ENCODE assay signal across 1 cellular context in the genomic region with DNA sequence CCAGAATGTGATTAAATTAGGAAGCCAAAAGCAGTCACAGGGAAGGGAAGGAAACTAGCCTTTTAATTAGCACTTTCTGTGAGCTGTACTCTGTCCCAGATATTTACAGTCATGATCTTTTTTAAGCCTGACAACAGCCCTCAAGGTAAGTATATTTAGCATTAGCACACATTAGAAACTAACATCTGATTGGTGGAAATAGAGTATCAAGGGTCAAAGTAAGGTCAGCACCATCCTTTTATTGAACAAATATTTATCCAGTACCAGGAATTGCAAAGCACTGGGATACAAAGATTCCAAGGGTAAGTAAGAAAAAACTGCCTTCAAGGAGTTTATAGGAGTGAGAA.
TF ChIP-seq lines count a peak whose summit lies in the region.

No MANE protein-coding gene starts in this region.

TF ChIP-seq in HepG2, 621 proteins besides CTCF, POLR2A, EP300 and RAD21 (continued from another document):
- TF ChIP-seq, protein P1, sequence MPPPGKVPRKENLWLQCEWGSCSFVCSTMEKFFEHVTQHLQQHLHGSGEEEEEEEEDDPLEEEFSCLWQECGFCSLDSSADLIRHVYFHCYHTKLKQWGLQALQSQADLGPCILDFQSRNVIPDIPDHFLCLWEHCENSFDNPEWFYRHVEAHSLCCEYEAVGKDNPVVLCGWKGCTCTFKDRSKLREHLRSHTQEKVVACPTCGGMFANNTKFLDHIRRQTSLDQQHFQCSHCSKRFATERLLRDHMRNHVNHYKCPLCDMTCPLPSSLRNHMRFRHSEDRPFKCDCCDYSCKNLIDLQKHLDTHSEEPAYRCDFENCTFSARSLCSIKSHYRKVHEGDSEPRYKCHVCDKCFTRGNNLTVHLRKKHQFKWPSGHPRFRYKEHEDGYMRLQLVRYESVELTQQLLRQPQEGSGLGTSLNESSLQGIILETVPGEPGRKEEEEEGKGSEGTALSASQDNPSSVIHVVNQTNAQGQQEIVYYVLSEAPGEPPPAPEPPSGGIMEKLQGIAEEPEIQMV (CRISPR knock-in tag; IDR thresholded peaks at IDR 0.05; ENCODE audit: low read depth): no peak
- TF ChIP-seq, protein P2, sequence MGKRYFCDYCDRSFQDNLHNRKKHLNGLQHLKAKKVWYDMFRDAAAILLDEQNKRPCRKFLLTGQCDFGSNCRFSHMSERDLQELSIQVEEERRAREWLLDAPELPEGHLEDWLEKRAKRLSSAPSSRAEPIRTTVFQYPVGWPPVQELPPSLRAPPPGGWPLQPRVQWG (CRISPR knock-in tag; IDR thresholded peaks at IDR 0.05; ENCODE audit: borderline replicate concordance, low read depth): no peak
- TF ChIP-seq GTF2F1 (IDR thresholded peaks at IDR 0.05; ENCODE audit: low read length): no peak
- TF ChIP-seq, protein P3, sequence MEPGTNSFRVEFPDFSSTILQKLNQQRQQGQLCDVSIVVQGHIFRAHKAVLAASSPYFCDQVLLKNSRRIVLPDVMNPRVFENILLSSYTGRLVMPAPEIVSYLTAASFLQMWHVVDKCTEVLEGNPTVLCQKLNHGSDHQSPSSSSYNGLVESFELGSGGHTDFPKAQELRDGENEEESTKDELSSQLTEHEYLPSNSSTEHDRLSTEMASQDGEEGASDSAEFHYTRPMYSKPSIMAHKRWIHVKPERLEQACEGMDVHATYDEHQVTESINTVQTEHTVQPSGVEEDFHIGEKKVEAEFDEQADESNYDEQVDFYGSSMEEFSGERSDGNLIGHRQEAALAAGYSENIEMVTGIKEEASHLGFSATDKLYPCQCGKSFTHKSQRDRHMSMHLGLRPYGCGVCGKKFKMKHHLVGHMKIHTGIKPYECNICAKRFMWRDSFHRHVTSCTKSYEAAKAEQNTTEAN (CRISPR knock-in tag; conservative IDR thresholded peaks at IDR 0.05): no peak
- no peak for TF ChIP-seq YEATS2 (CRISPR knock-in tag; IDR thresholded peaks at IDR 0.05; ENCODE audit: borderline replicate concordance)
- TF ChIP-seq ZIK1 (CRISPR knock-in tag; IDR thresholded peaks at IDR 0.05; ENCODE audit: borderline replicate concordance, low read depth): no peak
- TF ChIP-seq TRIM24 (CRISPR knock-in tag; IDR thresholded peaks at IDR 0.05): no peak
- TF ChIP-seq, protein P4, sequence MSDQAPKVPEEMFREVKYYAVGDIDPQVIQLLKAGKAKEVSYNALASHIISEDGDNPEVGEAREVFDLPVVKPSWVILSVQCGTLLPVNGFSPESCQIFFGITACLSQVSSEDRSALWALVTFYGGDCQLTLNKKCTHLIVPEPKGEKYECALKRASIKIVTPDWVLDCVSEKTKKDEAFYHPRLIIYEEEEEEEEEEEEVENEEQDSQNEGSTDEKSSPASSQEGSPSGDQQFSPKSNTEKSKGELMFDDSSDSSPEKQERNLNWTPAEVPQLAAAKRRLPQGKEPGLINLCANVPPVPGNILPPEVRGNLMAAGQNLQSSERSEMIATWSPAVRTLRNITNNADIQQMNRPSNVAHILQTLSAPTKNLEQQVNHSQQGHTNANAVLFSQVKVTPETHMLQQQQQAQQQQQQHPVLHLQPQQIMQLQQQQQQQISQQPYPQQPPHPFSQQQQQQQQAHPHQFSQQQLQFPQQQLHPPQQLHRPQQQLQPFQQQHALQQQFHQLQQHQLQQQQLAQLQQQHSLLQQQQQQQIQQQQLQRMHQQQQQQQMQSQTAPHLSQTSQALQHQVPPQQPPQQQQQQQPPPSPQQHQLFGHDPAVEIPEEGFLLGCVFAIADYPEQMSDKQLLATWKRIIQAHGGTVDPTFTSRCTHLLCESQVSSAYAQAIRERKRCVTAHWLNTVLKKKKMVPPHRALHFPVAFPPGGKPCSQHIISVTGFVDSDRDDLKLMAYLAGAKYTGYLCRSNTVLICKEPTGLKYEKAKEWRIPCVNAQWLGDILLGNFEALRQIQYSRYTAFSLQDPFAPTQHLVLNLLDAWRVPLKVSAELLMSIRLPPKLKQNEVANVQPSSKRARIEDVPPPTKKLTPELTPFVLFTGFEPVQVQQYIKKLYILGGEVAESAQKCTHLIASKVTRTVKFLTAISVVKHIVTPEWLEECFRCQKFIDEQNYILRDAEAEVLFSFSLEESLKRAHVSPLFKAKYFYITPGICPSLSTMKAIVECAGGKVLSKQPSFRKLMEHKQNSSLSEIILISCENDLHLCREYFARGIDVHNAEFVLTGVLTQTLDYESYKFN (CRISPR knock-in tag; conservative IDR thresholded peaks at IDR 0.05): peak; percentile 14; the same call in 1 of the 2 replicates
- no peak for TF ChIP-seq CENPT (CRISPR knock-in tag; IDR thresholded peaks at IDR 0.05; ENCODE audit: low read depth)
- TF ChIP-seq SMYD3 (CRISPR knock-in tag; IDR thresholded peaks at IDR 0.05): peak; percentile 83; the same call in 1 of the 2 replicates
- no peak for TF ChIP-seq DNMT3B (CRISPR knock-in tag; conservative IDR thresholded peaks at IDR 0.05)
- TF ChIP-seq NKX3-1 (CRISPR knock-in tag; IDR thresholded peaks at IDR 0.05): no peak
- TF ChIP-seq RARG (CRISPR knock-in tag; IDR thresholded peaks at IDR 0.05; ENCODE audit: low read depth): no peak
- no peak for TF ChIP-seq SMAD1 (CRISPR knock-in tag; IDR thresholded peaks at IDR 0.05; ENCODE audit: borderline replicate concordance, low read depth)
- no peak for TF ChIP-seq ZNF260 (CRISPR knock-in tag; IDR thresholded peaks at IDR 0.05; ENCODE audit: borderline replicate concordance, low read depth)
- TF ChIP-seq ZNF431 (CRISPR knock-in tag; IDR thresholded peaks at IDR 0.05; ENCODE audit: borderline replicate concordance, low read depth): no peak
- TF ChIP-seq ZNF7 (CRISPR knock-in tag; IDR thresholded peaks at IDR 0.05): no peak
- no peak for TF ChIP-seq SRF (IDR thresholded peaks at IDR 0.05; ENCODE audit: low read depth, low read length)
- no peak for TF ChIP-seq SMC3 (IDR thresholded peaks at IDR 0.05; ENCODE audit: low read length)
- peak; percentile 44; the same call in 1 of the 2 replicates for TF ChIP-seq HNF4A (CRISPR knock-in tag; IDR thresholded peaks at IDR 0.05)
- TF ChIP-seq, protein P5, sequence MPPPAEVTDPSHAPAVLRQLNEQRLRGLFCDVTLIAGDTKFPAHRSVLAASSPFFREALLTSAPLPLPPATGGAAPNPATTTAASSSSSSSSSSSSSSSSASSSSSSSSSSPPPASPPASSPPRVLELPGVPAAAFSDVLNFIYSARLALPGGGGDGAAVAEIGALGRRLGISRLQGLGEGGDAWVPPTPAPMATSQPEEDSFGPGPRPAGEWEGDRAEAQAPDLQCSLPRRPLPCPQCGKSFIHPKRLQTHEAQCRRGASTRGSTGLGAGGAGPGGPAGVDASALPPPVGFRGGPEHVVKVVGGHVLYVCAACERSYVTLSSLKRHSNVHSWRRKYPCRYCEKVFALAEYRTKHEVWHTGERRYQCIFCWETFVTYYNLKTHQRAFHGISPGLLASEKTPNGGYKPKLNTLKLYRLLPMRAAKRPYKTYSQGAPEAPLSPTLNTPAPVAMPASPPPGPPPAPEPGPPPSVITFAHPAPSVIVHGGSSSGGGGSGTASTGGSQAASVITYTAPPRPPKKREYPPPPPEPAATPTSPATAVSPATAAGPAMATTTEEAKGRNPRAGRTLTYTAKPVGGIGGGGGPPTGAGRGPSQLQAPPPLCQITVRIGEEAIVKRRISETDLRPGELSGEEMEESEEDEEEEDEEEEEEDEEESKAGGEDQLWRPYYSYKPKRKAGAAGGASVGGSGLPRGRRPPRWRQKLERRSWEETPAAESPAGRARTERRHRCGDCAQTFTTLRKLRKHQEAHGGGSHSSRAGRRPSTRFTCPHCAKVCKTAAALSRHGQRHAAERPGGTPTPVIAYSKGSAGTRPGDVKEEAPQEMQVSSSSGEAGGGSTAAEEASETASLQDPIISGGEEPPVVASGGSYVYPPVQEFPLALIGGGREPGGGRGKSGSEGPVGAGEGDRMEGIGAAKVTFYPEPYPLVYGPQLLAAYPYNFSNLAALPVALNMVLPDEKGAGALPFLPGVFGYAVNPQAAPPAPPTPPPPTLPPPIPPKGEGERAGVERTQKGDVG (CRISPR knock-in tag; IDR thresholded peaks at IDR 0.05; ENCODE audit: borderline replicate concordance): no peak
- TF ChIP-seq ZNF331 (CRISPR knock-in tag; IDR thresholded peaks at IDR 0.05): no peak
- no peak for TF ChIP-seq MTF1 (CRISPR knock-in tag; IDR thresholded peaks at IDR 0.05)
- no peak for TF ChIP-seq YEATS4 (CRISPR knock-in tag; IDR thresholded peaks at IDR 0.05; ENCODE audit: borderline replicate concordance)
- TF ChIP-seq, protein P6, sequence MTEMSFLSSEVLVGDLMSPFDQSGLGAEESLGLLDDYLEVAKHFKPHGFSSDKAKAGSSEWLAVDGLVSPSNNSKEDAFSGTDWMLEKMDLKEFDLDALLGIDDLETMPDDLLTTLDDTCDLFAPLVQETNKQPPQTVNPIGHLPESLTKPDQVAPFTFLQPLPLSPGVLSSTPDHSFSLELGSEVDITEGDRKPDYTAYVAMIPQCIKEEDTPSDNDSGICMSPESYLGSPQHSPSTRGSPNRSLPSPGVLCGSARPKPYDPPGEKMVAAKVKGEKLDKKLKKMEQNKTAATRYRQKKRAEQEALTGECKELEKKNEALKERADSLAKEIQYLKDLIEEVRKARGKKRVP (CRISPR knock-in tag; IDR thresholded peaks at IDR 0.05): no peak
- TF ChIP-seq NR2F1 (CRISPR knock-in tag; IDR thresholded peaks at IDR 0.05): peak in 1 of 2 experiments; percentile 43; a peak in 2 of 4 replicates
- no peak for TF ChIP-seq PAWR (CRISPR knock-in tag; IDR thresholded peaks at IDR 0.05; ENCODE audit: borderline replicate concordance)
- TF ChIP-seq, protein P7, sequence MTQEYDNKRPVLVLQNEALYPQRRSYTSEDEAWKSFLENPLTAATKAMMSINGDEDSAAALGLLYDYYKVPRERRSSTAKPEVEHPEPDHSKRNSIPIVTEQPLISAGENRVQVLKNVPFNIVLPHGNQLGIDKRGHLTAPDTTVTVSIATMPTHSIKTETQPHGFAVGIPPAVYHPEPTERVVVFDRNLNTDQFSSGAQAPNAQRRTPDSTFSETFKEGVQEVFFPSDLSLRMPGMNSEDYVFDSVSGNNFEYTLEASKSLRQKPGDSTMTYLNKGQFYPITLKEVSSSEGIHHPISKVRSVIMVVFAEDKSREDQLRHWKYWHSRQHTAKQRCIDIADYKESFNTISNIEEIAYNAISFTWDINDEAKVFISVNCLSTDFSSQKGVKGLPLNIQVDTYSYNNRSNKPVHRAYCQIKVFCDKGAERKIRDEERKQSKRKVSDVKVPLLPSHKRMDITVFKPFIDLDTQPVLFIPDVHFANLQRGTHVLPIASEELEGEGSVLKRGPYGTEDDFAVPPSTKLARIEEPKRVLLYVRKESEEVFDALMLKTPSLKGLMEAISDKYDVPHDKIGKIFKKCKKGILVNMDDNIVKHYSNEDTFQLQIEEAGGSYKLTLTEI (CRISPR knock-in tag; conservative IDR thresholded peaks at IDR 0.05): no peak
- TF ChIP-seq PCBP2 (optimal IDR thresholded peaks at IDR 0.05; ENCODE audit: low read depth, low read length, poor library complexity, severe bottlenecking): no peak
- TF ChIP-seq, protein P8, sequence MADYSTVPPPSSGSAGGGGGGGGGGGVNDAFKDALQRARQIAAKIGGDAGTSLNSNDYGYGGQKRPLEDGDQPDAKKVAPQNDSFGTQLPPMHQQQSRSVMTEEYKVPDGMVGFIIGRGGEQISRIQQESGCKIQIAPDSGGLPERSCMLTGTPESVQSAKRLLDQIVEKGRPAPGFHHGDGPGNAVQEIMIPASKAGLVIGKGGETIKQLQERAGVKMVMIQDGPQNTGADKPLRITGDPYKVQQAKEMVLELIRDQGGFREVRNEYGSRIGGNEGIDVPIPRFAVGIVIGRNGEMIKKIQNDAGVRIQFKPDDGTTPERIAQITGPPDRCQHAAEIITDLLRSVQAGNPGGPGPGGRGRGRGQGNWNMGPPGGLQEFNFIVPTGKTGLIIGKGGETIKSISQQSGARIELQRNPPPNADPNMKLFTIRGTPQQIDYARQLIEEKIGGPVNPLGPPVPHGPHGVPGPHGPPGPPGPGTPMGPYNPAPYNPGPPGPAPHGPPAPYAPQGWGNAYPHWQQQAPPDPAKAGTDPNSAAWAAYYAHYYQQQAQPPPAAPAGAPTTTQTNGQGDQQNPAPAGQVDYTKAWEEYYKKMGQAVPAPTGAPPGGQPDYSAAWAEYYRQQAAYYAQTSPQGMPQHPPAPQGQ (CRISPR knock-in tag; IDR thresholded peaks at IDR 0.05; ENCODE audit: borderline replicate concordance): no peak; the same call in 1 of the 2 replicates
- TF ChIP-seq, protein P9, sequence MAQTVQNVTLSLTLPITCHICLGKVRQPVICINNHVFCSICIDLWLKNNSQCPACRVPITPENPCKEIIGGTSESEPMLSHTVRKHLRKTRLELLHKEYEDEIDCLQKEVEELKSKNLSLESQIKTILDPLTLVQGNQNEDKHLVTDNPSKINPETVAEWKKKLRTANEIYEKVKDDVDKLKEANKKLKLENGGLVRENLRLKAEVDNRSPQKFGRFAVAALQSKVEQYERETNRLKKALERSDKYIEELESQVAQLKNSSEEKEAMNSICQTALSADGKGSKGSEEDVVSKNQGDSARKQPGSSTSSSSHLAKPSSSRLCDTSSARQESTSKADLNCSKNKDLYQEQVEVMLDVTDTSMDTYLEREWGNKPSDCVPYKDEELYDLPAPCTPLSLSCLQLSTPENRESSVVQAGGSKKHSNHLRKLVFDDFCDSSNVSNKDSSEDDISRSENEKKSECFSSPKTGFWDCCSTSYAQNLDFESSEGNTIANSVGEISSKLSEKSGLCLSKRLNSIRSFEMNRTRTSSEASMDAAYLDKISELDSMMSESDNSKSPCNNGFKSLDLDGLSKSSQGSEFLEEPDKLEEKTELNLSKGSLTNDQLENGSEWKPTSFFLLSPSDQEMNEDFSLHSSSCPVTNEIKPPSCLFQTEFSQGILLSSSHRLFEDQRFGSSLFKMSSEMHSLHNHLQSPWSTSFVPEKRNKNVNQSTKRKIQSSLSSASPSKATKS (CRISPR knock-in tag; IDR thresholded peaks at IDR 0.05): no peak
- TF ChIP-seq, protein P10, sequence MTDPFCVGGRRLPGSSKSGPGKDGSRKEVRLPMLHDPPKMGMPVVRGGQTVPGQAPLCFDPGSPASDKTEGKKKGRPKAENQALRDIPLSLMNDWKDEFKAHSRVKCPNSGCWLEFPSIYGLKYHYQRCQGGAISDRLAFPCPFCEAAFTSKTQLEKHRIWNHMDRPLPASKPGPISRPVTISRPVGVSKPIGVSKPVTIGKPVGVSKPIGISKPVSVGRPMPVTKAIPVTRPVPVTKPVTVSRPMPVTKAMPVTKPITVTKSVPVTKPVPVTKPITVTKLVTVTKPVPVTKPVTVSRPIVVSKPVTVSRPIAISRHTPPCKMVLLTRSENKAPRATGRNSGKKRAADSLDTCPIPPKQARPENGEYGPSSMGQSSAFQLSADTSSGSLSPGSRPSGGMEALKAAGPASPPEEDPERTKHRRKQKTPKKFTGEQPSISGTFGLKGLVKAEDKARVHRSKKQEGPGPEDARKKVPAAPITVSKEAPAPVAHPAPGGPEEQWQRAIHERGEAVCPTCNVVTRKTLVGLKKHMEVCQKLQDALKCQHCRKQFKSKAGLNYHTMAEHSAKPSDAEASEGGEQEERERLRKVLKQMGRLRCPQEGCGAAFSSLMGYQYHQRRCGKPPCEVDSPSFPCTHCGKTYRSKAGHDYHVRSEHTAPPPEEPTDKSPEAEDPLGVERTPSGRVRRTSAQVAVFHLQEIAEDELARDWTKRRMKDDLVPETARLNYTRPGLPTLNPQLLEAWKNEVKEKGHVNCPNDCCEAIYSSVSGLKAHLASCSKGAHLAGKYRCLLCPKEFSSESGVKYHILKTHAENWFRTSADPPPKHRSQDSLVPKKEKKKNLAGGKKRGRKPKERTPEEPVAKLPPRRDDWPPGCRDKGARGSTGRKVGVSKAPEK (CRISPR knock-in tag; IDR thresholded peaks at IDR 0.05; ENCODE audit: borderline replicate concordance): no peak
